Comparison of ENCODE assay signal across 1 cellular context in the genomic region with DNA sequence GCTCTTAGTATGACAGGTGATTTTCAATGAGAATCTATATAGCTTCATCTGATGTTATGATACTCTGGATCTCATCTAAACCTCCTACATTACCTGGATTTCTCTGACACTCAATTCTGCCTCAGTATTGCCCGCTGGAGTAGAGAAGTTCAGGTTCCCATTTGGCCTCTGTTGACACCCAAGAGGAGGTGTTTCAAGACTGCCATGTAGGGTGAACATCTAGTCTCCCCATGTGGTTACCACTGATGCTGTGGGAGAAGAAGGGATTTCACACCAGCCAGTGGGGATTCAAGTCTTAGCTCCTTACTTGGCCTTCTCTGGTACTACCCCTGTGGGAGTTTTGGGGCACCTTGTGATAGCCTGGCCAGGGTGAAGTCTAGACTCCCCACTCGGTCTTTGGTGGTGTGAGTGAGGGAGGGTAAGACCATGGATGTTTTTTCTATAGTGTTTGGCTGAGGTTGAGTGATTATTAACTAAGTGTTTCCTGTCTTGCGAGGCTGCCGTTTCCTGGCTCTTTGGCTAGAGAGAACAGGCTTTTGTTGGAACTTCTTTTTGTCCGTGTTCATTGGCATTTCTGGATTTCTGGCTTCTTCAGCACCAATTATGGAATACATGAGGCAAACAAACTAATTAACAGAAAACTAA.
TF ChIP-seq lines count a peak whose summit lies in the region.

No MANE protein-coding gene starts in this region.

TF ChIP-seq in GM23338, 12 proteins besides CTCF, POLR2A, EP300 and RAD21 (continued from another document):
- TF ChIP-seq, protein P1, sequence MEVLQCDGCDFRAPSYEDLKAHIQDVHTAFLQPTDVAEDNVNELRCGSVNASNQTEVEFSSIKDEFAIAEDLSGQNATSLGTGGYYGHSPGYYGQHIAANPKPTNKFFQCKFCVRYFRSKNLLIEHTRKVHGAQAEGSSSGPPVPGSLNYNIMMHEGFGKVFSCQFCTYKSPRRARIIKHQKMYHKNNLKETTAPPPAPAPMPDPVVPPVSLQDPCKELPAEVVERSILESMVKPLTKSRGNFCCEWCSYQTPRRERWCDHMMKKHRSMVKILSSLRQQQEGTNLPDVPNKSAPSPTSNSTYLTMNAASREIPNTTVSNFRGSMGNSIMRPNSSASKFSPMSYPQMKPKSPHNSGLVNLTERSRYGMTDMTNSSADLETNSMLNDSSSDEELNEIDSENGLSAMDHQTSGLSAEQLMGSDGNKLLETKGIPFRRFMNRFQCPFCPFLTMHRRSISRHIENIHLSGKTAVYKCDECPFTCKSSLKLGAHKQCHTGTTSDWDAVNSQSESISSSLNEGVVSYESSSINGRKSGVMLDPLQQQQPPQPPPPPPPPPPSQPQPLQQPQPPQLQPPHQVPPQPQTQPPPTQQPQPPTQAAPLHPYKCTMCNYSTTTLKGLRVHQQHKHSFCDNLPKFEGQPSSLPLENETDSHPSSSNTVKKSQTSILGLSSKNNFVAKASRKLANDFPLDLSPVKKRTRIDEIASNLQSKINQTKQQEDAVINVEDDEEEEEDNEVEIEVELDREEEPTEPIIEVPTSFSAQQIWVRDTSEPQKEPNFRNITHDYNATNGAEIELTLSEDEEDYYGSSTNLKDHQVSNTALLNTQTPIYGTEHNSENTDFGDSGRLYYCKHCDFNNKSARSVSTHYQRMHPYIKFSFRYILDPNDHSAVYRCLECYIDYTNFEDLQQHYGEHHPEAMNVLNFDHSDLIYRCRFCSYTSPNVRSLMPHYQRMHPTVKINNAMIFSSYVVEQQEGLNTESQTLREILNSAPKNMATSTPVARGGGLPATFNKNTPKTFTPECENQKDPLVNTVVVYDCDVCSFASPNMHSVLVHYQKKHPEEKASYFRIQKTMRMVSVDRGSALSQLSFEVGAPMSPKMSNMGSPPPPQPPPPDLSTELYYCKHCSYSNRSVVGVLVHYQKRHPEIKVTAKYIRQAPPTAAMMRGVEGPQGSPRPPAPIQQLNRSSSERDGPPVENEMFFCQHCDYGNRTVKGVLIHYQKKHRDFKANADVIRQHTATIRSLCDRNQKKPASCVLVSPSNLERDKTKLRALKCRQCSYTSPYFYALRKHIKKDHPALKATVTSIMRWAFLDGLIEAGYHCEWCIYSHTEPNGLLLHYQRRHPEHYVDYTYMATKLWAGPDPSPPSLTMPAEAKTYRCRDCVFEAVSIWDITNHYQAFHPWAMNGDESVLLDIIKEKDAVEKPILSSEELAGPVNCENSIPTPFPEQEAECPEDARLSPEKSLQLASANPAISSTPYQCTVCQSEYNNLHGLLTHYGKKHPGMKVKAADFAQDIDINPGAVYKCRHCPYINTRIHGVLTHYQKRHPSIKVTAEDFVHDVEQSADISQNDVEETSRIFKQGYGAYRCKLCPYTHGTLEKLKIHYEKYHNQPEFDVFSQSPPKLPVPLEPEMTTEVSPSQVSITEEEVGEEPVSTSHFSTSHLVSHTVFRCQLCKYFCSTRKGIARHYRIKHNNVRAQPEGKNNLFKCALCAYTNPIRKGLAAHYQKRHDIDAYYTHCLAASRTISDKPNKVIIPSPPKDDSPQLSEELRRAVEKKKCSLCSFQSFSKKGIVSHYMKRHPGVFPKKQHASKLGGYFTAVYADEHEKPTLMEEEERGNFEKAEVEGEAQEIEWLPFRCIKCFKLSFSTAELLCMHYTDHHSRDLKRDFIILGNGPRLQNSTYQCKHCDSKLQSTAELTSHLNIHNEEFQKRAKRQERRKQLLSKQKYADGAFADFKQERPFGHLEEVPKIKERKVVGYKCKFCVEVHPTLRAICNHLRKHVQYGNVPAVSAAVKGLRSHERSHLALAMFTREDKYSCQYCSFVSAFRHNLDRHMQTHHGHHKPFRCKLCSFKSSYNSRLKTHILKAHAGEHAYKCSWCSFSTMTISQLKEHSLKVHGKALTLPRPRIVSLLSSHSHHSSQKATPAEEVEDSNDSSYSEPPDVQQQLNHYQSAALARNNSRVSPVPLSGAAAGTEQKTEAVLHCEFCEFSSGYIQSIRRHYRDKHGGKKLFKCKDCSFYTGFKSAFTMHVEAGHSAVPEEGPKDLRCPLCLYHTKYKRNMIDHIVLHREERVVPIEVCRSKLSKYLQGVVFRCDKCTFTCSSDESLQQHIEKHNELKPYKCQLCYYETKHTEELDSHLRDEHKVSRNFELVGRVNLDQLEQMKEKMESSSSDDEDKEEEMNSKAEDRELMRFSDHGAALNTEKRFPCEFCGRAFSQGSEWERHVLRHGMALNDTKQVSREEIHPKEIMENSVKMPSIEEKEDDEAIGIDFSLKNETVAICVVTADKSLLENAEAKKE (CRISPR knock-in tag; IDR thresholded peaks at IDR 0.05): no peak
TF ChIP-seq in GM23338: peak in this region for 0.
